Comparison of ENCODE assay signal across 8 cellular contexts in genomic region chr6:14144678-14145113, GRCh38. TPM values are rescaled to one million over a fixed set of nuclear protein-coding genes. Genes with fewer than 3 reads are reported as not detected.
DNase-seq lines count a peak whose midpoint lies in the region; ATAC-seq and TF ChIP-seq lines count a peak whose summit lies in the region.

No MANE protein-coding gene starts in this region.

- H2AFZ ChIP-seq in GM23338: peak overlapping the region; percentile 83; the same call in 1 of the 2 replicates

- no peaks in the 10 kb centered on the region for H3K79me2 ChIP-seq in GM23338 (replicated peaks; ENCODE audit: insufficient read depth)

- no peak overlapping the region for H3K4me3 Mint-ChIP-seq in GM23338
- no peak overlapping the region for H3K4me3 Mint-ChIP-seq in activated naive CD8-positive, alpha-beta T cell

- peak; percentile 97 to 99 for TF ChIP-seq CTCF in GM23338 (conservative IDR thresholded peaks at IDR 0.05; ENCODE audit: low read depth in 2 of 2)
- TF ChIP-seq CTCF in NB4 (IDR thresholded peaks at IDR 0.05; ENCODE audit: low read depth, low read length): peak; percentile 94
- TF ChIP-seq CTCF in cardiac muscle cell (IDR thresholded peaks at IDR 0.05; ENCODE audit: low read depth, low read length): peak; percentile 94

- H3K4me1 Mint-ChIP-seq in GM23338: peaks cover 25% of the 10 kb centered on the region
- peaks cover 5% of the 10 kb centered on the region for H3K4me1 Mint-ChIP-seq in activated naive CD8-positive, alpha-beta T cell (ENCODE audit: low read depth)

- H3K4me2 ChIP-seq in GM23338: no peak overlapping the region

- peaks cover 10% of the 10 kb centered on the region for H3K27me3 Mint-ChIP-seq in GM23338 (ENCODE audit: insufficient read depth, low read depth, poor library complexity)
- H3K27me3 Mint-ChIP-seq in activated naive CD8-positive, alpha-beta T cell: no peaks in the 10 kb centered on the region

- H3K27ac ChIP-seq in GM23338 (ENCODE audit: low read depth) (no peak overlapping the region), cardiac muscle cell (no peak overlapping the region)

- H3K9me2 ChIP-seq in GM23338 (ENCODE audit: insufficient read depth): no peaks in the 10 kb centered on the region

- no peaks in the 10 kb centered on the region for H3K36me3 Mint-ChIP-seq in GM23338 (ENCODE audit: low read depth)
- H3K36me3 Mint-ChIP-seq in activated naive CD8-positive, alpha-beta T cell: no peaks in the 10 kb centered on the region

- peak; percentile 45 for DNase-seq in DMS53 treated with DMSO at 0.1 percent for 48 hours (lab: John Stamatoyannopoulos, UW; ENCODE audit: unreplicated experiment)
- DNase-seq in GM23338 (ENCODE audit: low spot score): peak; percentile 94
- DNase-seq in NB4 (ENCODE audit: low read depth): peak; percentile 97
- peak; percentile 63 for DNase-seq in SKM-1 treated with dmso at 0.1 percent for 144 hours (lab: John Stamatoyannopoulos, UW; ENCODE audit: unreplicated experiment)
- peak; percentile 75 to 80 for DNase-seq in cardiac muscle cell (ENCODE audit: low read depth in 1 of 2, low spot score in 1 of 2)
- peak; percentile 49 for DNase-seq in renal cortical epithelial cell (ENCODE audit: low read depth)

- no peaks in the 10 kb centered on the region for H3F3A ChIP-seq in GM23338 (replicated peaks; ENCODE audit: low read depth)

- peak; percentile 97 for ATAC-seq in GM23338
- no peak for ATAC-seq in GM21360 (IDR thresholded peaks at IDR 0.05; ENCODE audit: unreplicated experiment)

- peaks cover 20% of the 10 kb centered on the region for H3K4me1 ChIP-seq in GM23338 (ENCODE audit: insufficient read depth)
- H3K4me1 ChIP-seq in cardiac muscle cell (ENCODE audit: low read depth): peaks cover 7% of the 10 kb centered on the region

- no peaks in the 10 kb centered on the region for H3K36me3 ChIP-seq in GM23338 (ENCODE audit: insufficient read depth)
- no peaks in the 10 kb centered on the region for H3K36me3 ChIP-seq in cardiac muscle cell

- H3K9me3 Mint-ChIP-seq in GM23338: no peaks in the 10 kb centered on the region
- H3K9me3 Mint-ChIP-seq in activated naive CD8-positive, alpha-beta T cell (ENCODE audit: low read depth): no peaks in the 10 kb centered on the region

- TF ChIP-seq POLR2A in NB4 (IDR thresholded peaks at IDR 0.05; ENCODE audit: extremely low read depth, insufficient read length): no peak

- no peaks in the 10 kb centered on the region for H3K9me3 ChIP-seq in cardiac muscle cell (ENCODE audit: low read depth)

- H3K27ac Mint-ChIP-seq in GM23338: no peak overlapping the region
- H3K27ac Mint-ChIP-seq in activated naive CD8-positive, alpha-beta T cell: peak overlapping the region; percentile 36

- H3K27me3 ChIP-seq in GM23338 (ENCODE audit: insufficient read depth) (no peaks in the 10 kb centered on the region), cardiac muscle cell (no peaks in the 10 kb centered on the region)

- H3K4me3 ChIP-seq in GM23338 (no peak overlapping the region), NB4 (ENCODE audit: low read depth, low read length) (no peak overlapping the region), cardiac muscle cell (no peak overlapping the region)

- H4K20me1 ChIP-seq in GM23338 (replicated peaks; ENCODE audit: insufficient read depth): no peaks in the 10 kb centered on the region

TF ChIP-seq in GM23338, 12 proteins besides CTCF, POLR2A, EP300 and RAD21 (continues in another document):
- TF ChIP-seq EZH2phosphoT487 (IDR thresholded peaks at IDR 0.05; ENCODE audit: unreplicated experiment) (no peak), STAT1 (IDR thresholded peaks at IDR 0.05; ENCODE audit: unreplicated experiment) (no peak), ZNF114 (CRISPR knock-in tag; IDR thresholded peaks at IDR 0.05) (peak; percentile 86; the same call in 1 of the 2 replicates), CREB1 (CRISPR knock-in tag; IDR thresholded peaks at IDR 0.05; ENCODE audit: low read depth) (peak; percentile 53; the same call in 1 of the 2 replicates), JUNB (IDR thresholded peaks at IDR 0.05; ENCODE audit: unreplicated experiment) (no peak), ZNF331 (CRISPR knock-in tag; IDR thresholded peaks at IDR 0.05; ENCODE audit: low read depth) (no peak), POLR2AphosphoS5 (IDR thresholded peaks at IDR 0.05; ENCODE audit: low read depth) (no peak), NANOG (IDR thresholded peaks at IDR 0.05; ENCODE audit: borderline replicate concordance) (no peak)
- TF ChIP-seq, protein P1, sequence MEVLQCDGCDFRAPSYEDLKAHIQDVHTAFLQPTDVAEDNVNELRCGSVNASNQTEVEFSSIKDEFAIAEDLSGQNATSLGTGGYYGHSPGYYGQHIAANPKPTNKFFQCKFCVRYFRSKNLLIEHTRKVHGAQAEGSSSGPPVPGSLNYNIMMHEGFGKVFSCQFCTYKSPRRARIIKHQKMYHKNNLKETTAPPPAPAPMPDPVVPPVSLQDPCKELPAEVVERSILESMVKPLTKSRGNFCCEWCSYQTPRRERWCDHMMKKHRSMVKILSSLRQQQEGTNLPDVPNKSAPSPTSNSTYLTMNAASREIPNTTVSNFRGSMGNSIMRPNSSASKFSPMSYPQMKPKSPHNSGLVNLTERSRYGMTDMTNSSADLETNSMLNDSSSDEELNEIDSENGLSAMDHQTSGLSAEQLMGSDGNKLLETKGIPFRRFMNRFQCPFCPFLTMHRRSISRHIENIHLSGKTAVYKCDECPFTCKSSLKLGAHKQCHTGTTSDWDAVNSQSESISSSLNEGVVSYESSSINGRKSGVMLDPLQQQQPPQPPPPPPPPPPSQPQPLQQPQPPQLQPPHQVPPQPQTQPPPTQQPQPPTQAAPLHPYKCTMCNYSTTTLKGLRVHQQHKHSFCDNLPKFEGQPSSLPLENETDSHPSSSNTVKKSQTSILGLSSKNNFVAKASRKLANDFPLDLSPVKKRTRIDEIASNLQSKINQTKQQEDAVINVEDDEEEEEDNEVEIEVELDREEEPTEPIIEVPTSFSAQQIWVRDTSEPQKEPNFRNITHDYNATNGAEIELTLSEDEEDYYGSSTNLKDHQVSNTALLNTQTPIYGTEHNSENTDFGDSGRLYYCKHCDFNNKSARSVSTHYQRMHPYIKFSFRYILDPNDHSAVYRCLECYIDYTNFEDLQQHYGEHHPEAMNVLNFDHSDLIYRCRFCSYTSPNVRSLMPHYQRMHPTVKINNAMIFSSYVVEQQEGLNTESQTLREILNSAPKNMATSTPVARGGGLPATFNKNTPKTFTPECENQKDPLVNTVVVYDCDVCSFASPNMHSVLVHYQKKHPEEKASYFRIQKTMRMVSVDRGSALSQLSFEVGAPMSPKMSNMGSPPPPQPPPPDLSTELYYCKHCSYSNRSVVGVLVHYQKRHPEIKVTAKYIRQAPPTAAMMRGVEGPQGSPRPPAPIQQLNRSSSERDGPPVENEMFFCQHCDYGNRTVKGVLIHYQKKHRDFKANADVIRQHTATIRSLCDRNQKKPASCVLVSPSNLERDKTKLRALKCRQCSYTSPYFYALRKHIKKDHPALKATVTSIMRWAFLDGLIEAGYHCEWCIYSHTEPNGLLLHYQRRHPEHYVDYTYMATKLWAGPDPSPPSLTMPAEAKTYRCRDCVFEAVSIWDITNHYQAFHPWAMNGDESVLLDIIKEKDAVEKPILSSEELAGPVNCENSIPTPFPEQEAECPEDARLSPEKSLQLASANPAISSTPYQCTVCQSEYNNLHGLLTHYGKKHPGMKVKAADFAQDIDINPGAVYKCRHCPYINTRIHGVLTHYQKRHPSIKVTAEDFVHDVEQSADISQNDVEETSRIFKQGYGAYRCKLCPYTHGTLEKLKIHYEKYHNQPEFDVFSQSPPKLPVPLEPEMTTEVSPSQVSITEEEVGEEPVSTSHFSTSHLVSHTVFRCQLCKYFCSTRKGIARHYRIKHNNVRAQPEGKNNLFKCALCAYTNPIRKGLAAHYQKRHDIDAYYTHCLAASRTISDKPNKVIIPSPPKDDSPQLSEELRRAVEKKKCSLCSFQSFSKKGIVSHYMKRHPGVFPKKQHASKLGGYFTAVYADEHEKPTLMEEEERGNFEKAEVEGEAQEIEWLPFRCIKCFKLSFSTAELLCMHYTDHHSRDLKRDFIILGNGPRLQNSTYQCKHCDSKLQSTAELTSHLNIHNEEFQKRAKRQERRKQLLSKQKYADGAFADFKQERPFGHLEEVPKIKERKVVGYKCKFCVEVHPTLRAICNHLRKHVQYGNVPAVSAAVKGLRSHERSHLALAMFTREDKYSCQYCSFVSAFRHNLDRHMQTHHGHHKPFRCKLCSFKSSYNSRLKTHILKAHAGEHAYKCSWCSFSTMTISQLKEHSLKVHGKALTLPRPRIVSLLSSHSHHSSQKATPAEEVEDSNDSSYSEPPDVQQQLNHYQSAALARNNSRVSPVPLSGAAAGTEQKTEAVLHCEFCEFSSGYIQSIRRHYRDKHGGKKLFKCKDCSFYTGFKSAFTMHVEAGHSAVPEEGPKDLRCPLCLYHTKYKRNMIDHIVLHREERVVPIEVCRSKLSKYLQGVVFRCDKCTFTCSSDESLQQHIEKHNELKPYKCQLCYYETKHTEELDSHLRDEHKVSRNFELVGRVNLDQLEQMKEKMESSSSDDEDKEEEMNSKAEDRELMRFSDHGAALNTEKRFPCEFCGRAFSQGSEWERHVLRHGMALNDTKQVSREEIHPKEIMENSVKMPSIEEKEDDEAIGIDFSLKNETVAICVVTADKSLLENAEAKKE (CRISPR knock-in tag; IDR thresholded peaks at IDR 0.05): peak; percentile 53; the same call in 1 of the 2 replicates

RNA-seq across cellular contexts. Expression of gene CD83, which starts 27.1 kb away (rescaled TPM):
- total RNA-seq in GM23338 (2014; rRNA removed; shearing (Covaris generic)): 10.9 and 13.2 TPM in 2 replicates
- polyA plus RNA-seq in GM23338 (2016; fragmentation: Nextera tagmentation; extraction: Ambion mirVana) (6.0 and 8.1 TPM in 2 replicates), cardiac muscle cell (4.5 and 4.7 TPM in 2 replicates)
- total RNA-seq in cardiac muscle cell (3.3 and 6.6 TPM in 2 replicates), renal cortical epithelial cell (5.4 and 11.3 TPM in 2 replicates)

Comparison
In these comparisons a context has a peak if more than half of its experiments do, and no peak if none do; other contexts are left out.
1. DNase-seq: peak in every context shown above with its lines; median percentile 97 in NB4; 94 in GM23338; 78 in cardiac muscle cell; 63 in SKM-1 treated with dmso at 0.1 percent for 144 hours; 49 in renal cortical epithelial cell; 45 in DMS53 treated with DMSO at 0.1 percent for 48 hours.